ENCODE assay signal across 2 cellular contexts in genomic region chr5:160064979-160065619, GRCh38.
TF ChIP-seq lines count a peak whose summit lies in the region.

No MANE protein-coding gene starts in this region.

TF ChIP-seq in SK-N-SH treated with all-trans-retinoic acid at 6 μM for 48 hours, 23 proteins besides CTCF, POLR2A, EP300 and RAD21 (continued from another document):
- TF ChIP-seq TSHZ2 (CRISPR knock-in tag; IDR thresholded peaks at IDR 0.05), result no peak
- no peak for TF ChIP-seq ISL1 (CRISPR knock-in tag; IDR thresholded peaks at IDR 0.05)
- TF ChIP-seq ARNTL (CRISPR knock-in tag; IDR thresholded peaks at IDR 0.05; ENCODE audit: borderline replicate concordance, low read depth), result no peak

TF ChIP-seq in WTC11, 78 proteins besides CTCF, POLR2A, EP300 and RAD21 (continued from another document):
- TF ChIP-seq ZNF219 (CRISPR knock-in tag; IDR thresholded peaks at IDR 0.05; ENCODE audit: borderline replicate concordance), result no peak
- no peak for TF ChIP-seq CREM (CRISPR knock-in tag; IDR thresholded peaks at IDR 0.05)
- TF ChIP-seq ZNF232 (CRISPR knock-in tag; IDR thresholded peaks at IDR 0.05), result no peak
- TF ChIP-seq PREB (CRISPR knock-in tag; IDR thresholded peaks at IDR 0.05; ENCODE audit: borderline replicate concordance), result no peak
- TF ChIP-seq GTF2I (CRISPR knock-in tag; conservative IDR thresholded peaks at IDR 0.05), result no peak
- TF ChIP-seq ATF1 (CRISPR knock-in tag; IDR thresholded peaks at IDR 0.05), result no peak
- TF ChIP-seq FOXP1 (CRISPR knock-in tag; IDR thresholded peaks at IDR 0.05; ENCODE audit: borderline replicate concordance), result no peak
- TF ChIP-seq USF1 (CRISPR knock-in tag; IDR thresholded peaks at IDR 0.05), result no peak
